Comparison of ENCODE assay signal across 25 cellular contexts in genomic region chr17:44589316-44590071, GRCh38. TPM values are rescaled to one million over a fixed set of nuclear protein-coding genes. Genes with fewer than 3 reads are reported as not detected.
DNase-seq lines count a peak whose midpoint lies in the region; ATAC-seq and TF ChIP-seq lines count a peak whose summit lies in the region.
"Had no signal": no experiment of that assay in that cellular context is flagged by ENCODE, and none has a peak within 500 bp of the region (broad histone marks: within the 10 kb centered on the region; RNA-seq: fewer than 3 reads in every experiment).

No MANE protein-coding gene starts in this region.

- no peak for TF ChIP-seq POLR2A in upper lobe of left lung (IDR thresholded peaks at IDR 0.05)

- peaks cover 30% of the 10 kb centered on the region for H3K4me1 Mint-ChIP-seq in Caco-2 (ENCODE audit: low read depth, unreplicated experiment)
- no peaks in the 10 kb centered on the region for H3K4me1 Mint-ChIP-seq in activated CD4-positive, alpha-beta T cell treated with anti-CD3 and anti-CD28 coated beads, Interleukin-2, amount 10 ng/mL, durations not matched to agents 24 days and 14 days
- H3K4me1 Mint-ChIP-seq: activated CD4-positive, alpha-beta T cell treated with anti-CD3 and anti-CD28 coated beads for 36 hours had no signal

- WGBS in upper lobe of left lung, 2 donors, result 58 to 68% methylated on average over 9 to 10 of the region's 10 CpGs

- BruUV-seq in Caco-2 (replicated peaks; lab: Mats Ljungman, UMichigan), result no TSS peak

- H3K36me3 Mint-ChIP-seq in Caco-2 (ENCODE audit: insufficient read depth, unreplicated experiment), result peaks cover 4% of the 10 kb centered on the region
- no peaks in the 10 kb centered on the region for H3K36me3 Mint-ChIP-seq in activated CD4-positive, alpha-beta T cell treated with anti-CD3 and anti-CD28 coated beads, Interleukin-2, amount 10 ng/mL, durations not matched to agents 24 days and 14 days (ENCODE audit: low read depth)

- no peak overlapping the region for H3K4me3 ChIP-seq in cardiac muscle cell
- H3K4me3 ChIP-seq in fibroblast of the aortic adventitia (ENCODE audit: low read depth, low read length), result no peak overlapping the region
- H3K4me3 ChIP-seq in Caco-2 (ENCODE audit: low read depth, low read length), result no peak overlapping the region
- H3K4me3 ChIP-seq in upper lobe of left lung, result no peak overlapping the region
- H3K4me3 ChIP-seq: BLaER1, esophagus squamous epithelium, heart right ventricle, PC-9, psoas muscle had no signal

- H3K27ac ChIP-seq in cardiac muscle cell (peak overlapping the region; percentile 34), upper lobe of left lung (no peak overlapping the region)
- H3K27ac ChIP-seq: BLaER1, esophagus squamous epithelium, neutrophil, PC-9, psoas muscle had no signal

- POLR2A ChIA-PET in Caco-2 (lab: Charles Lee), result no interaction called here

- H3K27me3 Mint-ChIP-seq in Caco-2 (ENCODE audit: insufficient read depth, unreplicated experiment), result no peaks in the 10 kb centered on the region
- no peaks in the 10 kb centered on the region for H3K27me3 Mint-ChIP-seq in activated CD4-positive, alpha-beta T cell treated with anti-CD3 and anti-CD28 coated beads, Interleukin-2, amount 10 ng/mL, durations not matched to agents 24 days and 14 days

- DNase-seq in cardiac muscle cell (ENCODE audit: low read depth in 1 of 2, low spot score in 1 of 2) (peak in 1 of 2 donors; percentile 45), left ventricle myocardium superior (no peak), fibroblast of the aortic adventitia (ENCODE audit: low read depth) (peak; percentile 63), Caco-2 (no peak), upper lobe of left lung (no peak)
- no peak for DNase-seq in activated CD4-positive, alpha-beta T cell treated with anti-CD3 and anti-CD28 coated beads, Interleukin-2, amount 10 ng/mL, durations not matched to agents 24 days and 14 days
- DNase-seq: activated CD4-positive, alpha-beta T cell treated with anti-CD3 and anti-CD28 coated beads for 36 hours; activated CD8-positive, alpha-beta memory T cell treated with anti-CD3 and anti-CD28 coated beads for 24 hours; activated T-cell treated with anti-CD3 and anti-CD28 coated beads, Interleukin-2, amount 50 U/mL, for 1 hour; amniotic stem cell; endodermal cell; esophagus squamous epithelium; heart right ventricle; left colon; MV-4-11; NCI-H1694; NCI-H2171; NCI-H510A treated with DMSO at 0.1 percent for 48 hours; PC-9; psoas muscle had no signal

- H3K9me3 Mint-ChIP-seq in Caco-2 (ENCODE audit: unreplicated experiment), result no peaks in the 10 kb centered on the region
- no peaks in the 10 kb centered on the region for H3K9me3 Mint-ChIP-seq in activated CD4-positive, alpha-beta T cell treated with anti-CD3 and anti-CD28 coated beads, Interleukin-2, amount 10 ng/mL, durations not matched to agents 24 days and 14 days
- H3K9me3 Mint-ChIP-seq: endodermal cell; T-helper 1 cell treated with Interleukin-12 subunit alpha and Interleukin-12 subunit beta and Interleukin-4 antibody, amounts not matched to agents 30 μg/mL and 1 μg/mL, for 36 hours had no signal

- CTCF ChIA-PET in Caco-2 (lab: Charles Lee), result interaction anchor here (0.7 kb wide), 1 partner anchor 188 kb away, joined by 3 read pairs; no protein-coding TSS in a partner anchor

- no peak overlapping the region for H3K27ac Mint-ChIP-seq in Caco-2 (ENCODE audit: unreplicated experiment)
- H3K27ac Mint-ChIP-seq in activated CD4-positive, alpha-beta T cell treated with anti-CD3 and anti-CD28 coated beads, Interleukin-2, amount 10 ng/mL, durations not matched to agents 24 days and 14 days, result no peak overlapping the region
- H3K27ac Mint-ChIP-seq: activated CD4-positive, alpha-beta T cell treated with anti-CD3 and anti-CD28 coated beads for 36 hours; endodermal cell; T-helper 1 cell treated with Interleukin-12 subunit alpha and Interleukin-12 subunit beta and Interleukin-4 antibody, amounts not matched to agents 30 μg/mL and 1 μg/mL, for 36 hours had no signal

- no peak overlapping the region for H3K4me3 Mint-ChIP-seq in Caco-2 (ENCODE audit: unreplicated experiment)
- H3K4me3 Mint-ChIP-seq in activated CD4-positive, alpha-beta T cell treated with anti-CD3 and anti-CD28 coated beads, Interleukin-2, amount 10 ng/mL, durations not matched to agents 24 days and 14 days, result no peak overlapping the region
- H3K4me3 Mint-ChIP-seq: activated CD4-positive, alpha-beta T cell treated with anti-CD3 and anti-CD28 coated beads for 36 hours; endodermal cell; T-helper 1 cell treated with Interleukin-12 subunit alpha and Interleukin-12 subunit beta and Interleukin-4 antibody, amounts not matched to agents 30 μg/mL and 1 μg/mL, for 36 hours had no signal

- H3K36me3 ChIP-seq in cardiac muscle cell (no peaks in the 10 kb centered on the region), Caco-2 (ENCODE audit: control insufficient read depth, insufficient read depth, low read length) (no peaks in the 10 kb centered on the region), upper lobe of left lung (no peaks in the 10 kb centered on the region)
- H3K36me3 ChIP-seq: BLaER1, esophagus squamous epithelium, heart right ventricle, neutrophil had no signal

- intact Hi-C loops in left ventricle myocardium superior (cut with micrococcal nuclease), result no loop called here
- intact Hi-C loops in Caco-2 (cut with micrococcal nuclease; ENCODE audit: unreplicated experiment), result loop anchor here (5.0 kb wide), 1 partner anchor 43 kb away; no protein-coding TSS in a partner anchor
- intact Hi-C loops in activated CD4-positive, alpha-beta T cell treated with anti-CD3 and anti-CD28 coated beads, Interleukin-2, amount 10 ng/mL, durations not matched to agents 24 days and 14 days (cut with micrococcal nuclease), result no loop called here

- TF ChIP-seq EP300 in upper lobe of left lung (IDR thresholded peaks at IDR 0.05), result no peak

- no peaks in the 10 kb centered on the region for H3K9me3 ChIP-seq in cardiac muscle cell (ENCODE audit: low read depth)
- H3K9me3 ChIP-seq in Caco-2, result no peaks in the 10 kb centered on the region
- no peaks in the 10 kb centered on the region for H3K9me3 ChIP-seq in upper lobe of left lung
- H3K9me3 ChIP-seq: BLaER1, esophagus squamous epithelium, heart right ventricle, neutrophil, psoas muscle had no signal

- ATAC-seq in left ventricle myocardium superior, result no peak
- ATAC-seq in SK-N-SH treated with all-trans-retinoic acid at 6 μM for 48 hours, result peak; percentile 23
- no peak for ATAC-seq in GM21576 (IDR thresholded peaks at IDR 0.05; ENCODE audit: unreplicated experiment)
- no peak for ATAC-seq in upper lobe of left lung (ENCODE audit: low FRiP score in 2 of 2)
- ATAC-seq: activated CD4-positive, alpha-beta T cell treated with anti-CD3 and anti-CD28 coated beads for 36 hours; heart right ventricle; left colon; psoas muscle had no signal

- TF ChIP-seq CTCF in cardiac muscle cell (IDR thresholded peaks at IDR 0.05; ENCODE audit: low read depth, low read length) (no peak), fibroblast of the aortic adventitia (IDR thresholded peaks at IDR 0.05; ENCODE audit: insufficient read depth, low read length) (no peak), Caco-2 (IDR thresholded peaks at IDR 0.05; ENCODE audit: insufficient read depth in 1 of 2, low read depth in 1 of 2, low read length in 1 of 2, severe bottlenecking in 1 of 2, unreplicated experiment in 1 of 2) (no peak), upper lobe of left lung (IDR thresholded peaks at IDR 0.05) (no peak)

- H3K4me1 ChIP-seq in cardiac muscle cell (ENCODE audit: low read depth) (peaks cover 28% of the 10 kb centered on the region), Caco-2 (peaks cover 27% of the 10 kb centered on the region), upper lobe of left lung (peaks cover 0 to 6% (median 3%) of the 10 kb centered on the region in 4 donors)
- H3K4me1 ChIP-seq: psoas muscle had no signal

- H3K27me3 ChIP-seq in cardiac muscle cell (no peaks in the 10 kb centered on the region), Caco-2 (replicated peaks; ENCODE audit: control insufficient read depth, insufficient read depth, low read length) (no peaks in the 10 kb centered on the region), upper lobe of left lung (no peaks in the 10 kb centered on the region)
- H3K27me3 ChIP-seq: BLaER1, neutrophil had no signal

TF ChIP-seq in SK-N-SH treated with all-trans-retinoic acid at 6 μM for 48 hours, 23 proteins besides CTCF, POLR2A, EP300 and RAD21:
- TF ChIP-seq ZNF8 (CRISPR knock-in tag; IDR thresholded peaks at IDR 0.05) (no peak), ZNF70 (CRISPR knock-in tag; IDR thresholded peaks at IDR 0.05) (peak; percentile 97), TCF4 (CRISPR knock-in tag; IDR thresholded peaks at IDR 0.05; ENCODE audit: borderline replicate concordance) (0 out of 2 replicates have a peak, but pooled peaks have one; percentile 13)

RNA-seq across cellular contexts. Expression of gene FZD2, which starts 32.2 kb away (rescaled TPM):
- total RNA-seq in cardiac muscle cell, result 47.1 and 47.4 TPM in 2 replicates
- polyA plus RNA-seq in cardiac muscle cell, result 51.5 and 63.4 TPM in 2 replicates
- total RNA-seq in left ventricle myocardium superior, result 3.1 TPM
- 1.8 and 16.4 TPM in 2 replicates for total RNA-seq in fibroblast of the aortic adventitia (ENCODE audit: low replicate concordance)
- 36.4 and 39.5 TPM in 2 replicates for total RNA-seq in Caco-2 (2022)
- total RNA-seq in upper lobe of left lung, result 10 to 100 TPM in 2 of 6 donors, 1 to 10 TPM in 4; 4.2 to 12.9 (median 7.5) TPM
- total RNA-seq in activated CD4-positive, alpha-beta T cell treated with anti-CD3 and anti-CD28 coated beads, Interleukin-2, amount 10 ng/mL, durations not matched to agents 24 days and 14 days, result not detected in 2 replicates
